In genomic region chr21:45950740-45951515, GRCh38 we compare ENCODE assay signal across 10 cellular contexts. TPM values are rescaled to one million over a fixed set of nuclear protein-coding genes. Genes with fewer than 3 reads are reported as not detected.
A peak's percentile ranks its signal among the peaks of the same experiment; 100 is the strongest.
DNase-seq lines count a peak whose midpoint lies in the region; ATAC-seq, FAIRE-seq and TF ChIP-seq lines count a peak whose summit lies in the region.
"Had no signal": no experiment of that assay in that cellular context is flagged by ENCODE, and none has a peak within 500 bp of the region (broad histone marks: within the 10 kb centered on the region; RNA-seq: fewer than 3 reads in every experiment).

No MANE protein-coding gene starts in this region.

- DNase-seq in COLO829 (ENCODE audit: low spot score), result peak; percentile 29
- DNase-seq in NCI-H2196 (lab: John Stamatoyannopoulos, UW; ENCODE audit: unreplicated experiment), result peak; percentile 89
- DNase-seq in endothelial cell of umbilical vein (ENCODE audit: low read depth, low spot score), result peak; percentile 12
- peak; percentile 96 for DNase-seq in osteoblast (ENCODE audit: insufficient read length, low spot score, missing footprints)
- no peak for DNase-seq in activated CD4-positive, alpha-beta T cell treated with anti-CD3 and anti-CD28 coated beads for 4 hours
- DNase-seq: glutamatergic neuron had no signal

- POLR2A ChIA-PET in endothelial cell of umbilical vein (lab: Charles Lee), result no interaction called here

- H3K27ac ChIP-seq in endothelial cell of umbilical vein (ENCODE audit: insufficient read depth, low read depth, low read length), result no peak overlapping the region
- no peak overlapping the region for H3K27ac ChIP-seq in osteoblast (ENCODE audit: low read depth, low read length)

- no TSS peak for BruUV-seq in endothelial cell of umbilical vein (replicated peaks; lab: Mats Ljungman, UMichigan)

- TF ChIP-seq POLR2A in endothelial cell of umbilical vein (IDR thresholded peaks at IDR 0.05; ENCODE audit: low read depth, low read length), result no peak

- CTCF ChIA-PET in endothelial cell of umbilical vein (lab: Charles Lee), result no interaction called here

- H3K79me2 ChIP-seq in endothelial cell of umbilical vein (ENCODE audit: control insufficient read depth, insufficient read depth, low read length) (no peaks in the 10 kb centered on the region), osteoblast (ENCODE audit: insufficient read depth, low read length) (no peaks in the 10 kb centered on the region)

- H3K9me3 ChIP-seq in endothelial cell of umbilical vein (replicated peaks; ENCODE audit: control insufficient read depth, insufficient read depth, low read length) (no peaks in the 10 kb centered on the region), osteoblast (ENCODE audit: low read depth, low read length) (no peaks in the 10 kb centered on the region)

- TF ChIP-seq CTCF in endothelial cell of umbilical vein (IDR thresholded peaks at IDR 0.05; ENCODE audit: extremely low read depth in 1 of 2, insufficient read depth in 1 of 2, low read depth in 1 of 2, low read length in 2 of 2) (no peak), osteoblast (IDR thresholded peaks at IDR 0.05; ENCODE audit: extremely low read depth, low read depth, low read length) (no peak)

- H2AFZ ChIP-seq in endothelial cell of umbilical vein (ENCODE audit: low read depth, low read length) (no peak overlapping the region), osteoblast (ENCODE audit: low read length) (peak overlapping the region; percentile 64)

- no peaks in the 10 kb centered on the region for H3K4me1 ChIP-seq in endothelial cell of umbilical vein (ENCODE audit: control insufficient read depth, extremely low read depth, insufficient read depth, low read length)
- H3K4me1 ChIP-seq in osteoblast (ENCODE audit: insufficient read depth, low read length), result peaks cover 7% of the 10 kb centered on the region

- H3K4me2 ChIP-seq in endothelial cell of umbilical vein (ENCODE audit: insufficient read depth, low read length), result no peak overlapping the region
- peak overlapping the region; percentile 69 for H3K4me2 ChIP-seq in osteoblast (ENCODE audit: insufficient read depth, low read length)

- dilution Hi-C loops in endothelial cell of umbilical vein (cut with MboI; ENCODE audit: extremely low pct_ligation_motif_present, low sequenced_read_pairs), result no loop called here

- H3K4me3 ChIP-seq in endothelial cell of umbilical vein (replicated peaks in 1 of 3; ENCODE audit: insufficient read depth in 1 of 3, low read depth in 1 of 3, low read length in 3 of 3) (no peak overlapping the region), osteoblast (ENCODE audit: insufficient read depth, low read length) (peak overlapping the region; percentile 30)

- H3K27me3 ChIP-seq in endothelial cell of umbilical vein (ENCODE audit: control insufficient read depth in 2 of 2, insufficient read depth in 2 of 2, low read length in 2 of 2) (peaks cover 4 to 8% of the 10 kb centered on the region in 2 experiments), osteoblast (ENCODE audit: insufficient read depth, low read length) (peaks cover 14% of the 10 kb centered on the region)

- H3K36me3 ChIP-seq in endothelial cell of umbilical vein (ENCODE audit: control insufficient read depth in 2 of 2, extremely low read depth in 1 of 2, insufficient read depth in 2 of 2, low read length in 2 of 2) (no peaks in the 10 kb centered on the region), osteoblast (ENCODE audit: insufficient read depth, low read length) (no peaks in the 10 kb centered on the region)

- ATAC-seq in GM19395 (IDR thresholded peaks at IDR 0.05; ENCODE audit: unreplicated experiment), result no peak
- ATAC-seq in GM21723 (IDR thresholded peaks at IDR 0.05; ENCODE audit: unreplicated experiment), result no peak
- no peak for ATAC-seq in HG03135 (IDR thresholded peaks at IDR 0.05; ENCODE audit: unreplicated experiment)

- H3K9me1 ChIP-seq in endothelial cell of umbilical vein (replicated peaks; ENCODE audit: control insufficient read depth, extremely low read depth, insufficient read depth, low read length), result no peaks in the 10 kb centered on the region

- FAIRE-seq in endothelial cell of umbilical vein (lab: Jason Lieb, UNC), result no peak
- FAIRE-seq: G401.6 had no signal

- H4K20me1 ChIP-seq in endothelial cell of umbilical vein (replicated peaks; ENCODE audit: control insufficient read depth, extremely low read depth, insufficient read depth, low read length) (no peaks in the 10 kb centered on the region), osteoblast (ENCODE audit: insufficient read depth, low read length) (no peaks in the 10 kb centered on the region)

- no peak overlapping the region for H3K9ac ChIP-seq in endothelial cell of umbilical vein (replicated peaks; ENCODE audit: extremely low read depth, insufficient read depth, low read length)

- intact Hi-C loops in endothelial cell of umbilical vein (cut with micrococcal nuclease), result no loop called here

TF ChIP-seq in endothelial cell of umbilical vein, 7 proteins besides CTCF, POLR2A, EP300 and RAD21:
- TF ChIP-seq JUN (IDR thresholded peaks at IDR 0.05; ENCODE audit: borderline replicate concordance, insufficient read depth, insufficient read length, low read depth) (no peak), GATA2 (IDR thresholded peaks at IDR 0.05; ENCODE audit: insufficient read depth, insufficient read length, low read depth, low read length) (no peak), MAX (IDR thresholded peaks at IDR 0.05; ENCODE audit: insufficient read depth, insufficient read length) (no peak), MYC (IDR thresholded peaks at IDR 0.05; ENCODE audit: low read depth, low read length) (no peak), POLR2AphosphoS5 (IDR thresholded peaks at IDR 0.05; ENCODE audit: insufficient read depth, low read depth, low read length) (no peak), FOS (IDR thresholded peaks at IDR 0.05; ENCODE audit: borderline replicate concordance, insufficient read depth, low read length) (no peak), EZH2 (IDR thresholded peaks at IDR 0.05; ENCODE audit: borderline replicate concordance, low read depth, low read length, severe bottlenecking) (no peak)

RNA-seq across cellular contexts. Expression of gene COL6A1, which starts 30.6 kb away (rescaled TPM):
- 26.8 and 30.1 TPM in 2 replicates for total RNA-seq in endothelial cell of umbilical vein
- polyA plus RNA-seq in endothelial cell of umbilical vein, result 42.4 and 53.9 TPM in 2 replicates
- 16.9 and 25.2 TPM in 2 replicates for polyA plus RNA-seq in endothelial cell of umbilical vein (2011; cell fraction: cytosol; rRNA removed)
- polyA plus RNA-seq in endothelial cell of umbilical vein (2011; cell fraction: nucleus; rRNA removed), result 72.8 and 86.4 TPM in 2 replicates
- polyA plus RNA-seq in endothelial cell of umbilical vein (2012), result 24.0 and 61.3 TPM in 2 replicates
- polyA minus RNA-seq in endothelial cell of umbilical vein, result 14.7 and 16.5 TPM in 2 replicates
- not detected for polyA minus RNA-seq in endothelial cell of umbilical vein (2011; cell fraction: cytosol; rRNA and poly(A)+ RNA removed)
- polyA minus RNA-seq in endothelial cell of umbilical vein (2011; cell fraction: nucleus; rRNA and poly(A)+ RNA removed), result 8.5 and 20.4 TPM in 2 replicates
- total RNA-seq in osteoblast, result 1,531 and 1,612 TPM in 2 replicates

Comparison
In these comparisons a context has a peak if more than half of its experiments do, and no peak if none do; other contexts are left out.
1. DNase-seq: peak in COLO829 (single experiment), NCI-H2196 (single experiment), endothelial cell of umbilical vein (single experiment) and osteoblast (single experiment); none in activated CD4-positive, alpha-beta T cell treated with anti-CD3 and anti-CD28 coated beads for 4 hours (0 of 2).
2. RNA of gene COL6A1, which starts 30.6 kb away (total RNA-seq): 1,531 to 1,612 TPM in osteoblast; 26.8 to 30.1 TPM in endothelial cell of umbilical vein; every median in the first group is over 10 times any median in the second.